ENCODE assay signal across 1 cellular context in genomic region chr17:43062984-43063383, GRCh38. TPM values are rescaled to one million over a fixed set of nuclear protein-coding genes. Genes with fewer than 3 reads are reported as not detected.
"Had no signal": no experiment of that assay in that cellular context is flagged by ENCODE, and none has a peak within 500 bp of the region (broad histone marks: within the 10 kb centered on the region; RNA-seq: fewer than 3 reads in every experiment).

No MANE protein-coding gene starts in this region.

RNA-seq across cellular contexts. Expression of gene RND2, which starts 38.0 kb away (rescaled TPM):
- total RNA-seq: natural killer cell treated with Interleukin-12 subunit alpha and Interleukin-12 subunit beta and Interleukin-15 and Interleukin-18, amount 100 ng/mL, for 72 hours had no signal
